In genomic region chr5:83654427-83654994, GRCh38 we compare ENCODE assay signal across 13 cellular contexts.
DNase-seq lines count a peak whose midpoint lies in the region; ATAC-seq and TF ChIP-seq lines count a peak whose summit lies in the region.
"Had no signal": no experiment of that assay in that cellular context is flagged by ENCODE, and none has a peak within 500 bp of the region (broad histone marks: within the 10 kb centered on the region; RNA-seq: fewer than 3 reads in every experiment).

No MANE protein-coding gene starts in this region.

- no peaks in the 10 kb centered on the region for H4K20me1 ChIP-seq in smooth muscle cell (ENCODE audit: low read depth)

- no peaks in the 10 kb centered on the region for H3K4me1 ChIP-seq in smooth muscle cell (ENCODE audit: low read depth)

- no peak overlapping the region for H3K4me3 ChIP-seq in astrocyte of the spinal cord (ENCODE audit: low read depth, low read length)
- H3K4me3 ChIP-seq in smooth muscle cell: no peak overlapping the region

- peak; percentile 35 for ATAC-seq in GM18499 (IDR thresholded peaks at IDR 0.05; ENCODE audit: insufficient read depth, unreplicated experiment)
- ATAC-seq in GM21717 (IDR thresholded peaks at IDR 0.05; ENCODE audit: unreplicated experiment): peak; percentile 56
- ATAC-seq in HG03442 (IDR thresholded peaks at IDR 0.05; ENCODE audit: unreplicated experiment): peak; percentile 46
- no peak for ATAC-seq in left lobe of liver

- DNase-seq in astrocyte of the spinal cord (ENCODE audit: low read depth, low spot score): peak; percentile 9
- DNase-seq in left lobe of liver (ENCODE audit: low spot score): no peak
- DNase-seq in GM03348 (ENCODE audit: low spot score): no peak
- DNase-seq in smooth muscle cell (lab: John Stamatoyannopoulos, UW; ENCODE audit: unreplicated experiment): no peak
- DNase-seq in SHP77 treated with DMSO at 0.1 percent for 48 hours (lab: John Stamatoyannopoulos, UW): no peak
- DNase-seq: activated naive CD4-positive, alpha-beta T cell; DMS53; NCI-H1436; NCI-H748 treated with DMSO at 0.1 percent for 48 hours had no signal

- 88% methylated on average over 1 of the region's 1 CpG for WGBS in smooth muscle cell (ENCODE audit: low lambda C conversion rate)

- H3K4me2 ChIP-seq in smooth muscle cell: no peak overlapping the region

- no peaks in the 10 kb centered on the region for H3K36me3 ChIP-seq in smooth muscle cell (ENCODE audit: low read depth)

- H3K9ac ChIP-seq in smooth muscle cell (ENCODE audit: low read depth): no peak overlapping the region

- no peaks in the 10 kb centered on the region for H3F3A ChIP-seq in smooth muscle cell (ENCODE audit: low read depth)

- H2AFZ ChIP-seq in smooth muscle cell (ENCODE audit: low read depth): no peak overlapping the region

- in situ Hi-C loops in astrocyte of the spinal cord (cut with HindIII; ENCODE audit: low sequenced_read_pairs): no loop called here

- no peak overlapping the region for H3K27ac ChIP-seq in smooth muscle cell (ENCODE audit: low read depth)
- H3K27ac ChIP-seq: epithelial cell of prostate had no signal

- H3K9me3 ChIP-seq in smooth muscle cell (replicated peaks; ENCODE audit: low read depth): no peaks in the 10 kb centered on the region

- H3K79me2 ChIP-seq in smooth muscle cell (ENCODE audit: low read depth): peaks cover 25% of the 10 kb centered on the region

- H3K27me3 ChIP-seq in smooth muscle cell (ENCODE audit: low read depth): no peaks in the 10 kb centered on the region

- TF ChIP-seq CTCF in astrocyte of the spinal cord (IDR thresholded peaks at IDR 0.05; ENCODE audit: low read depth, low read length) (no peak), smooth muscle cell (IDR thresholded peaks at IDR 0.05; ENCODE audit: borderline replicate concordance, insufficient read depth, poor library complexity, severe bottlenecking) (no peak)
